In genomic region chr19:2328401-2329161, GRCh38 we compare ENCODE assay signal across 8 cellular contexts. TPM values are rescaled to one million over a fixed set of nuclear protein-coding genes. Genes with fewer than 3 reads are reported as not detected.
DNase-seq lines count a peak whose midpoint lies in the region; ATAC-seq and TF ChIP-seq lines count a peak whose summit lies in the region.

Gene LSM7, minus strand, starts transcription at chr19:2328586. Its CDS starts 20 bp downstream, at chr19:2328566.
Gene SPPL2B, plus strand, starts transcription at chr19:2328684. Its CDS starts 26 bp downstream, at chr19:2328710.

- H2AFZ ChIP-seq in hepatocyte, result peak within 1 kb of the TSS; percentile 69

- intact Hi-C loops in aorta (cut with DNase I), result loop anchor here in 1 of 2 donors (5.0 kb wide), 1 partner anchor 61 kb away; no protein-coding TSS in a partner anchor

- no peaks in the 10 kb centered on the region for H3K9me2 ChIP-seq in hepatocyte (replicated peaks; ENCODE audit: insufficient read depth)

- H3K27me3 ChIP-seq in hepatocyte (no peaks in the 10 kb centered on the region), aorta (ENCODE audit: control insufficient read depth in 1 of 2, insufficient read depth in 2 of 2, low read length in 1 of 2) (no peaks in the 10 kb centered on the region)

- H3K36me3 ChIP-seq in hepatocyte (replicated peaks; ENCODE audit: insufficient read depth, low read depth) (no peaks in the 10 kb centered on the region), aorta (ENCODE audit: control insufficient read depth in 1 of 2, insufficient read depth in 2 of 2, low read length in 1 of 2) (no peaks in the 10 kb centered on the region)

- DNase-seq in NCI-H1930 (lab: John Stamatoyannopoulos, UW) (peak; percentile 65 to 89), T1000 (lab: John Stamatoyannopoulos, UW) (peak; percentile 86), astrocyte of the hippocampus (ENCODE audit: low read depth, low spot score) (peak; percentile 96), hepatocyte (ENCODE audit: low spot score) (peak; percentile 96), retina (peak; percentile 95), aorta (peak; percentile 93 to 97)

- no peak for TF ChIP-seq CTCF in hepatocyte (IDR thresholded peaks at IDR 0.05; ENCODE audit: poor library complexity)

- H3K4me2 ChIP-seq in hepatocyte, result peak within 1 kb of the TSS; percentile 98

- WGBS in hepatocyte (ENCODE audit: low lambda C conversion rate, missing lambda C conversion rate), result under 1% methylated on average over 84 of the region's 89 CpGs
- WGBS in aorta, 2 donors, result 0 to 1% methylated on average over 60 to 89 of the region's 89 CpGs

- no peaks in the 10 kb centered on the region for H4K20me1 ChIP-seq in hepatocyte (ENCODE audit: insufficient read depth, poor library complexity, severe bottlenecking)

- peaks cover 60% of the 10 kb centered on the region for H3K79me2 ChIP-seq in hepatocyte

- H3K27ac ChIP-seq in hepatocyte (peak within 1 kb of the TSS; percentile 96), aorta (ENCODE audit: low read depth in 1 of 2, low read length in 2 of 2) (peak within 1 kb of the TSS in 1 of 2 donors; percentile 4)

- H3K4me3 ChIP-seq in GM08714 (ENCODE audit: low read length) (peak within 1 kb of the TSS; percentile 82), hepatocyte (peak within 1 kb of the TSS; percentile 95), aorta (ENCODE audit: low read length in 2 of 2) (peak within 1 kb of the TSS; percentile 75 to 80)

- peak; percentile 69 for ATAC-seq in HG02763 (IDR thresholded peaks at IDR 0.05; ENCODE audit: unreplicated experiment)
- ATAC-seq in aorta (ENCODE audit: low FRiP score), result peak; percentile 94

- H3K9me3 ChIP-seq in hepatocyte (ENCODE audit: low read depth) (no peaks in the 10 kb centered on the region), aorta (ENCODE audit: control insufficient read depth, low read length) (no peaks in the 10 kb centered on the region)

- H3K4me1 ChIP-seq in hepatocyte (ENCODE audit: insufficient read depth) (peaks cover 40% of the 10 kb centered on the region), aorta (ENCODE audit: control insufficient read depth in 1 of 2, insufficient read depth in 2 of 2, low read length in 2 of 2) (no peaks in the 10 kb centered on the region)

RNA-seq across cellular contexts. Expression of gene LSM7, which starts in this region (rescaled TPM):
- total RNA-seq in hepatocyte, result 162 and 190 TPM in 2 replicates
- polyA plus RNA-seq in hepatocyte, result 150 and 151 TPM in 2 replicates
- total RNA-seq in aorta, result 10 to 100 TPM; 43.7 to 45.8 TPM
- polyA plus RNA-seq in aorta, result 100 to 1,000 TPM; 133 to 155 TPM

RNA-seq across cellular contexts. Expression of gene SPPL2B, which starts in this region (rescaled TPM):
- total RNA-seq in hepatocyte, result 27.4 and 40.9 TPM in 2 replicates
- polyA plus RNA-seq in hepatocyte, result 87.7 and 135 TPM in 2 replicates
- total RNA-seq in aorta, result 10 to 100 TPM; 29.3 to 49.1 TPM
- 10 to 100 TPM; 13.3 to 78.1 TPM for polyA plus RNA-seq in aorta
